Comparison of ENCODE assay signal across 15 cellular contexts in the genomic region with DNA sequence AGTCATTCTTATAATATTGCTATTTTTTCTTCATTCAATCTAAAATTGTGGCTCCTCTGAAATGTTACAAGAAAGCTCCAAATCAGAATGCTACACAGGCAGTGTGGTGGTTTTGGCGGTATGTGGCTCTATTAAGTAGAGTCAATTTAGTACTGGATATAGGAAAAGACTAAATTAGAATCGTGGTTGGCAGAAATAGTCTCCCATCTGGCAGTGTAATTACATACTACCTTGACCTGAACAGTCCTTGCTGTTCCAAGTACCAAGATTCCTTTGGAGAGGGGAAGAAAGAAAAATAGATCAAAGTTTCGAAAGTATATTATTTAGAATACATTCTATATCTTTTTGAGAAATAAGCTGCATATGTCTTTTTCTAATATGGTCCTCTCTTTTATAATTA.
"Had no signal": no experiment of that assay in that cellular context is flagged by ENCODE, and none has a peak within 500 bp of the region (broad histone marks: within the 10 kb centered on the region; RNA-seq: fewer than 3 reads in every experiment).

No MANE protein-coding gene starts in this region.

- H3K27ac Mint-ChIP-seq: activated CD4-positive, alpha-beta memory T cell treated with anti-CD3 and anti-CD28 coated beads, Interleukin-2, amount 10 ng/mL, durations not matched to agents 7 days and 5 days; activated CD8-positive, alpha-beta memory T cell treated with anti-CD3 and anti-CD28 coated beads, Interleukin-2, amount 10 ng/mL, durations not matched to agents 7 days and 5 days; activated naive CD8-positive, alpha-beta T cell treated with anti-CD3 and anti-CD28 coated beads for 36 hours; natural killer cell treated with Interleukin-12 subunit alpha and Interleukin-12 subunit beta and Interleukin-15 and Interleukin-18, amount 100 ng/mL, for 72 hours; stimulated activated naive CD8-positive, alpha-beta T cell treated with anti-CD3 and anti-CD28 coated beads, Interleukin-15, Interleukin-2, amounts not matched to agents 100 ng/mL and 50 ng/mL, for 24 hours had no signal

- H3K4me1 Mint-ChIP-seq: activated CD4-positive, alpha-beta memory T cell treated with anti-CD3 and anti-CD28 coated beads, Interleukin-2, amount 10 ng/mL, durations not matched to agents 7 days and 5 days; activated CD8-positive, alpha-beta memory T cell treated with anti-CD3 and anti-CD28 coated beads, Interleukin-2, amount 10 ng/mL, durations not matched to agents 7 days and 5 days; activated naive CD8-positive, alpha-beta T cell treated with anti-CD3 and anti-CD28 coated beads for 36 hours had no signal

- H3K4me3 Mint-ChIP-seq: activated CD4-positive, alpha-beta memory T cell treated with anti-CD3 and anti-CD28 coated beads, Interleukin-2, amount 10 ng/mL, durations not matched to agents 7 days and 5 days; activated CD8-positive, alpha-beta memory T cell treated with anti-CD3 and anti-CD28 coated beads, Interleukin-2, amount 10 ng/mL, durations not matched to agents 7 days and 5 days; activated naive CD8-positive, alpha-beta T cell treated with anti-CD3 and anti-CD28 coated beads for 36 hours; natural killer cell treated with Interleukin-12 subunit alpha and Interleukin-12 subunit beta and Interleukin-15 and Interleukin-18, amount 100 ng/mL, for 72 hours; stimulated activated naive CD8-positive, alpha-beta T cell treated with anti-CD3 and anti-CD28 coated beads, Interleukin-15, Interleukin-2, amounts not matched to agents 100 ng/mL and 50 ng/mL, for 24 hours had no signal

- DNase-seq: activated CD4-positive, alpha-beta memory T cell treated with anti-CD3 and anti-CD28 coated beads, Interleukin-2, amount 10 ng/mL, durations not matched to agents 7 days and 5 days; activated CD4-positive, alpha-beta T cell treated with anti-CD3 and anti-CD28 coated beads for 48 hours; activated CD4-positive, CD25-positive, alpha-beta regulatory T cell; activated CD8-positive, alpha-beta memory T cell treated with anti-CD3 and anti-CD28 coated beads, Interleukin-2, amount 10 ng/mL, durations not matched to agents 7 days and 5 days; activated naive CD8-positive, alpha-beta T cell treated with anti-CD3 and anti-CD28 coated beads for 36 hours; amniotic stem cell; central memory CD4-positive, alpha-beta T cell; effector CD8-positive, alpha-beta T cell; kidney; stimulated activated CD4-positive, alpha-beta T cell treated with anti-CD3 and anti-CD28 coated beads, Interleukin-15, amount 100 ng/mL, for 24 hours; stimulated activated CD4-positive, alpha-beta T cell treated with anti-CD3 and anti-CD28 coated beads, Interleukin-2, amount 100 ng/mL, for 48 hours; T-helper 1 cell; T-helper 9 cell had no signal

- H3K27me3 Mint-ChIP-seq: activated CD4-positive, alpha-beta memory T cell treated with anti-CD3 and anti-CD28 coated beads, Interleukin-2, amount 10 ng/mL, durations not matched to agents 7 days and 5 days; activated CD8-positive, alpha-beta memory T cell treated with anti-CD3 and anti-CD28 coated beads, Interleukin-2, amount 10 ng/mL, durations not matched to agents 7 days and 5 days; activated naive CD8-positive, alpha-beta T cell treated with anti-CD3 and anti-CD28 coated beads for 36 hours; natural killer cell treated with Interleukin-12 subunit alpha and Interleukin-12 subunit beta and Interleukin-15 and Interleukin-18, amount 100 ng/mL, for 72 hours; stimulated activated naive CD8-positive, alpha-beta T cell treated with anti-CD3 and anti-CD28 coated beads, Interleukin-15, Interleukin-2, amounts not matched to agents 100 ng/mL and 50 ng/mL, for 24 hours had no signal

- H3K36me3 Mint-ChIP-seq: activated CD8-positive, alpha-beta memory T cell treated with anti-CD3 and anti-CD28 coated beads, Interleukin-2, amount 10 ng/mL, durations not matched to agents 7 days and 5 days; activated naive CD8-positive, alpha-beta T cell treated with anti-CD3 and anti-CD28 coated beads for 36 hours had no signal
